In the genomic region with DNA sequence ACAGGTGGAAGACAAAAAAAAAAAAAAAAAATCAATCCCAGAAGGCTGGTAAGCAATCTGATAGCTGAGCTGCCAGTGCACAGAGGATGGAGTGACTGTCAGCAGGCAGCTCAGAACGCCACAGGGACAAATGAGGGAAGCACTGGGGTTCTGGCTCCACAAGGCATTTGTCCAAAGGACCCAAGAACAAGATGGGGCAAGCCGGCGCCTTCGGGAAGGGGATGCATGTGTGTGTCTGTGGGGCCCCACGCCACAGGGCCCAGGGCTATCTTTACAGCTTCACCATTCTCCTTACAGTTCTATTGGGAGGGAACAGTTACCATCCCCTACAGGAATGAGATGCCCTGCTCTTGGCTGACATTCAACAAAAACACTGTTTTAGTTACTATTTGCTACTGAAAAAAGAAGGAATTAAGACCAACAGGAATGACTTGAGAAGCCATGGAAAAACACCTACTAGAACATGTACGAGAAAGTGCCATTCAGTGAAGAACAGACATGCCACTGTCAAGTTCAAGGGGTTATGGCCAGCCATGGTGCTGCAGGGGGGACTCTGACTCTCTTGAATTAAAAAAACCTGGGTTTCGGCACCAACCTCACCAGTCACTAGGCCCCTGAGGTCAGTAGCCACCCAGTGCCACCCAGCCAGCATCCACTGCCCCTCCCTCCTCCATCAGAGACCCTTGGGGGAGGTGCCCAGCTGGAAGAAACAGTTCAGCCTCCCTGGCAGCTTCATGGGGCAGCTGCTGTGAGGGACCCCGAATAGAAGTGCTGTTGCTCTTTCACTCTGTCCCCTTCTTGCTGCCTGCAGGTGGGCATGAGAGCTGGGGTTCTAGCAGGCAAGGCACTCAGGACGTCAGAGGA, we compare ENCODE assay signal across 11 cellular contexts. TPM values are rescaled to one million over a fixed set of nuclear protein-coding genes. Genes with fewer than 3 reads are reported as not detected.
DNase-seq lines count a peak whose midpoint lies in the region; ATAC-seq and TF ChIP-seq lines count a peak whose summit lies in the region.
"Had no signal": no experiment of that assay in that cellular context is flagged by ENCODE, and none has a peak within 500 bp of the region (broad histone marks: within the 10 kb centered on the region; RNA-seq: fewer than 3 reads in every experiment).

No MANE protein-coding gene starts in this region.

- H2AK5ac ChIP-seq in IMR-90 (ENCODE audit: low read depth, low read length), result peak overlapping the region; percentile 37; the same call in 1 of the 2 replicates

- H3K4ac ChIP-seq in IMR-90 (ENCODE audit: low read depth, low read length), result peak overlapping the region; percentile 42

- H3K4me1 Mint-ChIP-seq in naive thymus-derived CD8-positive, alpha-beta T cell, result peaks cover 55 to 99% (median 98%) of the 10 kb centered on the region in 4 donors
- H3K4me1 Mint-ChIP-seq in mesothelial cell of epicardium, result peaks cover 13% of the 10 kb centered on the region

- peak overlapping the region; percentile 43 for H2AK9ac ChIP-seq in IMR-90 (replicated peaks; ENCODE audit: low read depth, low read length, poor library complexity)

- H3K14ac ChIP-seq in IMR-90 (replicated peaks; ENCODE audit: low read depth, low read length), result no peak overlapping the region

- H3K9me3 Mint-ChIP-seq in naive thymus-derived CD8-positive, alpha-beta T cell, result no peaks in the 10 kb centered on the region
- no peaks in the 10 kb centered on the region for H3K9me3 Mint-ChIP-seq in mesothelial cell of epicardium

- CTCF ChIA-PET in IMR-90 (lab: Yijun Ruan, JAX), result interaction anchor here (0.6 kb wide), 1 partner anchor 99 kb away, joined by 6 read pairs; no protein-coding TSS in a partner anchor

- H3K36me3 Mint-ChIP-seq in naive thymus-derived CD8-positive, alpha-beta T cell, result peaks cover 0 to 89% (median 13%) of the 10 kb centered on the region in 3 donors
- H3K36me3 Mint-ChIP-seq in mesothelial cell of epicardium, result peaks cover 26% of the 10 kb centered on the region

- no peak for ATAC-seq in IMR-90 (ENCODE audit: low read depth)
- ATAC-seq in naive thymus-derived CD8-positive, alpha-beta T cell, result no peak

- H3K23ac ChIP-seq in IMR-90 (ENCODE audit: low read depth, low read length), result peak overlapping the region; percentile 44

- no peak for TF ChIP-seq RAD21 in IMR-90 (IDR thresholded peaks at IDR 0.05; ENCODE audit: low read length)

- peaks cover 61% of the 10 kb centered on the region for H3K9me1 ChIP-seq in IMR-90 (ENCODE audit: insufficient read depth, low read length)

- H3K27me3 Mint-ChIP-seq in naive thymus-derived CD8-positive, alpha-beta T cell, result no peaks in the 10 kb centered on the region
- no peaks in the 10 kb centered on the region for H3K27me3 Mint-ChIP-seq in mesothelial cell of epicardium (ENCODE audit: low read depth)

- H3K4me1 ChIP-seq in BLaER1, result peaks cover 100% of the 10 kb centered on the region
- peaks cover 63% of the 10 kb centered on the region for H3K4me1 ChIP-seq in IMR-90 (ENCODE audit: control insufficient read depth, insufficient read depth, low read length)
- peaks cover 96% of the 10 kb centered on the region for H3K4me1 ChIP-seq in suprapubic skin
- H3K4me1 ChIP-seq: parathyroid adenoma had no signal

- H4K8ac ChIP-seq in IMR-90 (ENCODE audit: low read depth in 2 of 2, low read length in 2 of 2), result peak overlapping the region in 1 of 2 experiments; percentile 20; a peak in 1 of 4 replicates

- peak overlapping the region in 6 of 10 donors; percentile 15 to 49 (median 39) for H3K4me3 Mint-ChIP-seq in naive thymus-derived CD8-positive, alpha-beta T cell
- no peak overlapping the region for H3K4me3 Mint-ChIP-seq in mesothelial cell of epicardium

- peak overlapping the region; percentile 8; the same call in 1 of the 2 replicates for H2BK120ac ChIP-seq in IMR-90 (ENCODE audit: low read depth, low read length)

- 100% methylated on average over 2 of the region's 9 CpGs; no CpG with 5 or more reads in 1 of the 2 experiments for WGBS in IMR-90 (ENCODE audit: extremely low coverage in 2 of 2, insufficient read length in 1 of 2), 2 experiments
- 91% methylated on average over 8 of the region's 9 CpGs for WGBS in suprapubic skin

- H4K91ac ChIP-seq in IMR-90 (ENCODE audit: insufficient read depth, low read depth, low read length), result no peak overlapping the region

- peak overlapping the region; percentile 70 to 97 (median 92) for H3K27ac Mint-ChIP-seq in naive thymus-derived CD8-positive, alpha-beta T cell
- H3K27ac Mint-ChIP-seq in mesothelial cell of epicardium, result no peak overlapping the region

- no peak for TF ChIP-seq CTCF in IMR-90 (conservative IDR thresholded peaks at IDR 0.05; ENCODE audit: low read depth, low read length)
- no peak for TF ChIP-seq CTCF in GM13976 (IDR thresholded peaks at IDR 0.05; ENCODE audit: borderline replicate concordance, control extremely low read depth, extremely low read depth, insufficient read depth, missing control alignments)
- no peak for TF ChIP-seq CTCF in suprapubic skin (IDR thresholded peaks at IDR 0.05)
- TF ChIP-seq CTCF in mesothelial cell of epicardium (IDR thresholded peaks at IDR 0.05; ENCODE audit: unreplicated experiment), result no peak

- peak overlapping the region; percentile 55 for H2BK5ac ChIP-seq in IMR-90 (ENCODE audit: low read depth, low read length, poor library complexity, severe bottlenecking)

- H3K56ac ChIP-seq in IMR-90 (ENCODE audit: extremely low read depth, insufficient read depth, low read length), result no peak overlapping the region

- no peak for DNase-seq in IMR-90
- peak; percentile 64 for DNase-seq in astrocyte of the hippocampus (ENCODE audit: low read depth, low spot score)
- DNase-seq in naive thymus-derived CD8-positive, alpha-beta T cell, result no peak
- no peak for DNase-seq in GM13976 (ENCODE audit: low spot score)
- no peak for DNase-seq in amniotic stem cell (lab: John Stamatoyannopoulos, UW)
- no peak for DNase-seq in suprapubic skin (ENCODE audit: low spot score in 2 of 2)
- no peak for DNase-seq in mesothelial cell of epicardium (ENCODE audit: low spot score in 2 of 2, unreplicated experiment in 2 of 2)
- DNase-seq: COR-L47, NCI-H2029 had no signal

- H3K9ac ChIP-seq in BLaER1, result no peak overlapping the region
- no peak overlapping the region for H3K9ac ChIP-seq in IMR-90 (ENCODE audit: low read depth, low read length)
- H3K9ac ChIP-seq: parathyroid adenoma had no signal

- POLR2A ChIA-PET in IMR-90 (lab: Charles Lee; ENCODE audit: unreplicated experiment), result no interaction called here
- POLR2A ChIA-PET in naive thymus-derived CD8-positive, alpha-beta T cell (lab: Charles Lee), result interaction anchor here (17.3 kb wide), 1 partner anchor 18 kb away, joined by 349 read pairs; the partner anchor contains the start of gene WDR1

- no peak overlapping the region for H2BK20ac ChIP-seq in IMR-90 (ENCODE audit: low read depth, low read length)

- no peak overlapping the region for H4K5ac ChIP-seq in IMR-90 (ENCODE audit: low read depth, low read length)

- no TSS peak for BruUV-seq in IMR-90 (replicated peaks; lab: Mats Ljungman, UMichigan)

- H2AFZ ChIP-seq in IMR-90 (replicated peaks; ENCODE audit: low read length, poor library complexity), result no peak overlapping the region
- H2AFZ ChIP-seq: parathyroid adenoma had no signal

- intact Hi-C loops in IMR-90 (cut with micrococcal nuclease), result loop anchor here (1.0 to 5.0 kb wide), 2 partner anchors 8 to 51 kb away; no protein-coding TSS in a partner anchor

- TF ChIP-seq POLR2A in IMR-90 (IDR thresholded peaks at IDR 0.05; ENCODE audit: low read depth, low read length) (no peak), suprapubic skin (IDR thresholded peaks at IDR 0.05) (no peak)

- no peak for TF ChIP-seq EP300 in suprapubic skin (IDR thresholded peaks at IDR 0.05)

- H3K4me2 ChIP-seq in BLaER1 (peak overlapping the region; percentile 97), IMR-90 (ENCODE audit: low read depth, low read length) (no peak overlapping the region)

- H3K36me3 ChIP-seq in BLaER1, result peaks cover 54% of the 10 kb centered on the region
- H3K36me3 ChIP-seq in IMR-90 (ENCODE audit: control insufficient read depth, insufficient read depth, low read length), result peaks cover 89% of the 10 kb centered on the region
- H3K36me3 ChIP-seq in suprapubic skin, result peaks cover 75% of the 10 kb centered on the region

- dilution Hi-C loops in IMR-90 (cut with HindIII; ENCODE audit: low sequenced_read_pairs, unreplicated experiment), result no loop called here

- H4K20me1 ChIP-seq in BLaER1, result peaks cover 62% of the 10 kb centered on the region
- H4K20me1 ChIP-seq in IMR-90 (ENCODE audit: insufficient read depth, low read length), result peaks cover 100% of the 10 kb centered on the region

- H3K27ac ChIP-seq in BLaER1, result peak overlapping the region; percentile 98
- peak overlapping the region; percentile 57 for H3K27ac ChIP-seq in IMR-90 (ENCODE audit: insufficient read depth, low read length)
- H3K27ac ChIP-seq in suprapubic skin, result no peak overlapping the region
- H3K27ac ChIP-seq: parathyroid adenoma had no signal

- H3K4me3 ChIP-seq in BLaER1 (no peak overlapping the region), IMR-90 (ENCODE audit: insufficient read depth, low read depth, low read length) (no peak overlapping the region), suprapubic skin (no peak overlapping the region)

- H3K9me3 ChIP-seq in BLaER1 (no peaks in the 10 kb centered on the region), IMR-90 (ENCODE audit: control insufficient read depth, insufficient read depth, low read length) (no peaks in the 10 kb centered on the region), suprapubic skin (no peaks in the 10 kb centered on the region)

- H3K27me3 ChIP-seq in BLaER1 (no peaks in the 10 kb centered on the region), IMR-90 (ENCODE audit: control insufficient read depth, insufficient read depth, low read length) (no peaks in the 10 kb centered on the region), suprapubic skin (no peaks in the 10 kb centered on the region)

- peaks cover 15 to 84% of the 10 kb centered on the region in 2 experiments for H3K79me1 ChIP-seq in IMR-90 (ENCODE audit: low read depth in 1 of 2, low read length in 2 of 2)

- in situ Hi-C loops in IMR-90 (cut with MboI; ENCODE audit: low sequenced_read_pairs), result loop anchor here (25.0 kb wide), 2 partner anchors 89 to 1661 kb away; partner anchors contain the start of genes ACOX3 and TRMT44
- in situ Hi-C loops in GM13976 (cut with MboI; ENCODE audit: low sequenced_read_pairs, unreplicated experiment), result no loop called here

- H3K18ac ChIP-seq in IMR-90 (ENCODE audit: low read depth, low read length), result no peak overlapping the region

- no peak overlapping the region for H2BK15ac ChIP-seq in IMR-90 (ENCODE audit: low read depth, low read length)

TF ChIP-seq in IMR-90, 13 proteins besides CTCF, POLR2A, EP300 and RAD21 (continues in another document):
- TF ChIP-seq CHD1 (IDR thresholded peaks at IDR 0.05; ENCODE audit: low read depth, low read length), result no peak
- TF ChIP-seq FOS (IDR thresholded peaks at IDR 0.05; ENCODE audit: low read depth, low read length), result no peak

RNA-seq across cellular contexts. Expression of gene WDR1, which starts 18.5 kb away (rescaled TPM):
- 782 and 992 TPM in 2 replicates for total RNA-seq in IMR-90 (2012; rRNA removed)
- 725 and 739 TPM in 2 replicates for polyA plus RNA-seq in IMR-90 (2012; rRNA removed)
- polyA plus RNA-seq in IMR-90 (2012; cell fraction: cytosol; rRNA removed), result 709 and 1,014 TPM in 2 replicates
- polyA plus RNA-seq in IMR-90 (2012; cell fraction: nucleus; rRNA removed; ENCODE audit: low replicate concordance), result 487 and 886 TPM in 2 replicates
- total RNA-seq in naive thymus-derived CD8-positive, alpha-beta T cell, result 100 to 1,000 TPM; 295 to 300 TPM
- polyA plus RNA-seq in naive thymus-derived CD8-positive, alpha-beta T cell, result 100 to 1,000 TPM; 304 to 378 (median 322) TPM
- 100 to 1,000 TPM; 113 to 126 (median 117) TPM for total RNA-seq in suprapubic skin
- total RNA-seq in mesothelial cell of epicardium, result 227 to 229 TPM (median 227 TPM) in 3 replicates
